ENCODE assay signal across 1 cellular context in the genomic region with DNA sequence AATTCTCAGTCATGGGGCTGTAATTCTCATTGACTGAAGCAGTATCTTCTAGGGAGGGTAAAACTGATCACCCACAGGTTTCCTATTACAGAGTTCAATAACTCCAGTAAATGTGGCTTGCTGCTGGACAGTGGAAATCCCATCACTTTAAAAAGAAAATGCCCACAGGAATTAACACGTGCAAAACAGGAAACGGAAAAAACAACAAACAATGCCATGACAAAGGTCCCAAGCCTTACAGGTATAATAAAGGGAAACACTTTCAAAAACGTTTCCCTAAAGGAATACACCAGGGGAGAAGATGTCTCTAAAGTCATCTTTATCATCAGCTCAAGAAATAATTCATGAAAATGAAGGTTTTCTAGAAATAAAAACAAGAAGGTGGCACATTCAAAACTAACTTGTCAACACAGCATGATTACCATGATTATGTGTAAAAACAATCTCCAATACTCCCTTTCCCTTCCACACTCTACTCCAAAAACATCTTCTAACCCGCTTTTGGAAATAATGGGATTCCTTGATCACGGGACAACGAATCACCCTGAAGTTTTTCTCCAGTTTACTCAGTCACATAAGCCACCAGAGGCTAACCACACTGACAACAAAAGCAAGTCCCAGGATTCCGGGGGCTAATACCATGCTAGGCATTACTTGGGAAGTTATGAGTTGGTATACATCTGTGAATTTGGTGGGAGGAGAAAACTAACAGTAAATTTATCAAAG.
TF ChIP-seq lines count a peak whose summit lies in the region.

No MANE protein-coding gene starts in this region.

TF ChIP-seq in HEK293, 187 proteins besides CTCF, POLR2A, EP300 and RAD21 (continued from another document):
- TF ChIP-seq, protein P1, sequence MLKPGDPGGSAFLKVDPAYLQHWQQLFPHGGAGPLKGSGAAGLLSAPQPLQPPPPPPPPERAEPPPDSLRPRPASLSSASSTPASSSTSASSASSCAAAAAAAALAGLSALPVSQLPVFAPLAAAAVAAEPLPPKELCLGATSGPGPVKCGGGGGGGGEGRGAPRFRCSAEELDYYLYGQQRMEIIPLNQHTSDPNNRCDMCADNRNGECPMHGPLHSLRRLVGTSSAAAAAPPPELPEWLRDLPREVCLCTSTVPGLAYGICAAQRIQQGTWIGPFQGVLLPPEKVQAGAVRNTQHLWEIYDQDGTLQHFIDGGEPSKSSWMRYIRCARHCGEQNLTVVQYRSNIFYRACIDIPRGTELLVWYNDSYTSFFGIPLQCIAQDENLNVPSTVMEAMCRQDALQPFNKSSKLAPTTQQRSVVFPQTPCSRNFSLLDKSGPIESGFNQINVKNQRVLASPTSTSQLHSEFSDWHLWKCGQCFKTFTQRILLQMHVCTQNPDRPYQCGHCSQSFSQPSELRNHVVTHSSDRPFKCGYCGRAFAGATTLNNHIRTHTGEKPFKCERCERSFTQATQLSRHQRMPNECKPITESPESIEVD (tag by site-specific recombination; IDR thresholded peaks at IDR 0.05): peak; percentile 63
- peak; percentile 27; the same call in 1 of the 2 replicates for TF ChIP-seq ZBTB17 (tag by site-specific recombination; IDR thresholded peaks at IDR 0.05)
TF ChIP-seq in HEK293: peak in this region for 3.
